ENCODE assay signal across 15 cellular contexts in genomic region chr17:32588982-32589381, GRCh38.
DNase-seq lines count a peak whose midpoint lies in the region; TF ChIP-seq lines count a peak whose summit lies in the region.
"Had no signal": no experiment of that assay in that cellular context is flagged by ENCODE, and none has a peak within 500 bp of the region (broad histone marks: within the 10 kb centered on the region; RNA-seq: fewer than 3 reads in every experiment).

No MANE protein-coding gene starts in this region.

- H3K9me3 Mint-ChIP-seq in activated CD4-positive, alpha-beta T cell treated with anti-CD3 and anti-CD28 coated beads, Interleukin-2, amount 10 ng/mL, durations not matched to agents 24 days and 14 days = no peaks in the 10 kb centered on the region
- no peaks in the 10 kb centered on the region for H3K9me3 Mint-ChIP-seq in activated CD4-positive, alpha-beta T cell treated with anti-CD3 and anti-CD28 coated beads, Interleukin-2, amount 10 ng/mL, durations not matched to agents 7 days and 5 days

- CTCF ChIA-PET in activated CD4-positive, alpha-beta T cell treated with anti-CD3 and anti-CD28 coated beads, Interleukin-2, amount 10 ng/mL, durations not matched to agents 7 days and 5 days (lab: Charles Lee) = interaction anchor here (1.0 to 1.4 kb wide), 2 partner anchors 43 to 127 kb away, joined by 3 to 4 read pairs; no protein-coding TSS in a partner anchor

- H3K27me3 Mint-ChIP-seq in activated CD4-positive, alpha-beta T cell treated with anti-CD3 and anti-CD28 coated beads, Interleukin-2, amount 10 ng/mL, durations not matched to agents 24 days and 14 days = peaks cover 2% of the 10 kb centered on the region
- peaks cover 2% of the 10 kb centered on the region for H3K27me3 Mint-ChIP-seq in activated CD4-positive, alpha-beta T cell treated with anti-CD3 and anti-CD28 coated beads, Interleukin-2, amount 10 ng/mL, durations not matched to agents 7 days and 5 days

- no peak overlapping the region for H3K4me3 Mint-ChIP-seq in activated CD4-positive, alpha-beta T cell treated with anti-CD3 and anti-CD28 coated beads, Interleukin-2, amount 10 ng/mL, durations not matched to agents 24 days and 14 days
- H3K4me3 Mint-ChIP-seq in activated CD4-positive, alpha-beta T cell treated with anti-CD3 and anti-CD28 coated beads, Interleukin-2, amount 10 ng/mL, durations not matched to agents 7 days and 5 days = no peak overlapping the region
- H3K4me3 Mint-ChIP-seq: activated naive CD4-positive, alpha-beta T cell treated with anti-CD3 and anti-CD28 coated beads, Interleukin-2, amount 10 ng/mL, durations not matched to agents 7 days and 5 days had no signal

- peak; percentile 50 for DNase-seq in activated CD4-positive, alpha-beta T cell treated with anti-CD3 and anti-CD28 coated beads, Interleukin-2, amount 10 ng/mL, durations not matched to agents 24 days and 14 days
- no peak for DNase-seq in activated CD4-positive, alpha-beta T cell treated with anti-CD3 and anti-CD28 coated beads for 4 hours
- DNase-seq in dermis blood vessel endothelial cell (peak; percentile 18), retinal pigment epithelial cell (ENCODE audit: low read depth) (no peak), hepatic stellate cell (ENCODE audit: low spot score) (no peak), UCSD-AML1 (lab: John Stamatoyannopoulos, UW; ENCODE audit: unreplicated experiment) (no peak)
- DNase-seq in activated CD4-positive, alpha-beta T cell treated with anti-CD3 and anti-CD28 coated beads, Interleukin-2, amount 10 ng/mL, durations not matched to agents 7 days and 5 days = no peak
- DNase-seq: activated naive CD4-positive, alpha-beta T cell treated with anti-CD3 and anti-CD28 coated beads, Interleukin-2, amount 10 ng/mL, durations not matched to agents 7 days and 5 days; C1 segment of cervical spinal cord; lower lobe of right lung; NCI-H2081 had no signal

- no peak overlapping the region for H3K27ac Mint-ChIP-seq in activated CD4-positive, alpha-beta T cell treated with anti-CD3 and anti-CD28 coated beads, Interleukin-2, amount 10 ng/mL, durations not matched to agents 24 days and 14 days
- no peak overlapping the region for H3K27ac Mint-ChIP-seq in activated CD4-positive, alpha-beta T cell treated with anti-CD3 and anti-CD28 coated beads, Interleukin-2, amount 10 ng/mL, durations not matched to agents 7 days and 5 days
- H3K27ac Mint-ChIP-seq: activated naive CD4-positive, alpha-beta T cell treated with anti-CD3 and anti-CD28 coated beads, Interleukin-2, amount 10 ng/mL, durations not matched to agents 7 days and 5 days had no signal

- intact Hi-C loops in activated CD4-positive, alpha-beta T cell treated with anti-CD3 and anti-CD28 coated beads, Interleukin-2, amount 10 ng/mL, durations not matched to agents 24 days and 14 days (cut with micrococcal nuclease) = no loop called here

- H3K4me1 Mint-ChIP-seq in activated CD4-positive, alpha-beta T cell treated with anti-CD3 and anti-CD28 coated beads, Interleukin-2, amount 10 ng/mL, durations not matched to agents 24 days and 14 days = no peaks in the 10 kb centered on the region
- no peaks in the 10 kb centered on the region for H3K4me1 Mint-ChIP-seq in activated CD4-positive, alpha-beta T cell treated with anti-CD3 and anti-CD28 coated beads, Interleukin-2, amount 10 ng/mL, durations not matched to agents 7 days and 5 days
- H3K4me1 Mint-ChIP-seq: activated naive CD4-positive, alpha-beta T cell treated with anti-CD3 and anti-CD28 coated beads, Interleukin-2, amount 10 ng/mL, durations not matched to agents 7 days and 5 days had no signal

- no peak overlapping the region for H3K4me3 ChIP-seq in retinal pigment epithelial cell (ENCODE audit: low read length)
- H3K4me3 ChIP-seq: coronary artery, gastroesophageal sphincter, lower lobe of right lung, SJSA1 had no signal

- no peaks in the 10 kb centered on the region for H3K36me3 Mint-ChIP-seq in activated CD4-positive, alpha-beta T cell treated with anti-CD3 and anti-CD28 coated beads, Interleukin-2, amount 10 ng/mL, durations not matched to agents 24 days and 14 days (ENCODE audit: low read depth)
- no peaks in the 10 kb centered on the region for H3K36me3 Mint-ChIP-seq in activated CD4-positive, alpha-beta T cell treated with anti-CD3 and anti-CD28 coated beads, Interleukin-2, amount 10 ng/mL, durations not matched to agents 7 days and 5 days (ENCODE audit: low read depth)
- H3K36me3 Mint-ChIP-seq: activated naive CD4-positive, alpha-beta T cell treated with anti-CD3 and anti-CD28 coated beads, Interleukin-2, amount 10 ng/mL, durations not matched to agents 7 days and 5 days had no signal

- TF ChIP-seq CTCF in LNCAP (IDR thresholded peaks at IDR 0.05) (peak; percentile 30; the same call in 1 of the 2 replicates), retinal pigment epithelial cell (conservative IDR thresholded peaks at IDR 0.05; ENCODE audit: low read depth, low read length) (peak; percentile 50)

- POLR2A ChIA-PET in activated CD4-positive, alpha-beta T cell treated with anti-CD3 and anti-CD28 coated beads, Interleukin-2, amount 10 ng/mL, durations not matched to agents 7 days and 5 days (lab: Charles Lee) = no interaction called here

Comparison
In these comparisons a context has a peak if more than half of its experiments do, and no peak if none do; other contexts are left out.
1. DNase-seq: peak in activated CD4-positive, alpha-beta T cell treated with anti-CD3 and anti-CD28 coated beads, Interleukin-2, amount 10 ng/mL, durations not matched to agents 24 days and 14 days (single experiment) and dermis blood vessel endothelial cell (single experiment); none in activated CD4-positive, alpha-beta T cell treated with anti-CD3 and anti-CD28 coated beads for 4 hours (0 of 2), retinal pigment epithelial cell (single experiment), hepatic stellate cell (single experiment), activated CD4-positive, alpha-beta T cell treated with anti-CD3 and anti-CD28 coated beads, Interleukin-2, amount 10 ng/mL, durations not matched to agents 7 days and 5 days (single experiment) and UCSD-AML1 (single experiment).